Comparison of ENCODE assay signal across 17 cellular contexts in the genomic region with DNA sequence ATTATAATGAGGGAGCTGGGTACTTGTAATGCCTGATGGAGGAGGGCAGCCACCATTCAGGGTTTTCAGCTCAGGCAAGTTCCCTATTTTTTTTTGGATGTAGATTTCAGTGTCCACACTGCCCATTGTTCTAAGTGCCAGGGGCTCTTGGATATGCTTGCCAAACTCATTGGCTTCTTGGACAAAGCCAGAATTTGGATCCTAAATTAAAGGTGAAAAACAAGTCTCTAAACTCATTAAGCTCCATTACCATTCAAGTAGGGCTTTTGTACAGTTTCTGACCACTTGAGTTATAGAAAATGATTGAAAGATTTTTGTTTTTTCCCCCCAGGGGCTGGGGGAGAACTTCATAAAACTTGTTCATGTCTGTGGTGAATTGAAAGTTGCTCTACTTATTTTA.
"Had no signal": no experiment of that assay in that cellular context is flagged by ENCODE, and none has a peak within 500 bp of the region (broad histone marks: within the 10 kb centered on the region; RNA-seq: fewer than 3 reads in every experiment).

No MANE protein-coding gene starts in this region.

- H3K27ac ChIP-seq: cardiac muscle cell, left ventricle myocardium inferior, psoas muscle, right lobe of liver, testis, upper lobe of right lung had no signal

- H3K4me1 Mint-ChIP-seq: memory B cell, natural killer cell had no signal

- H3K4me1 ChIP-seq: left ventricle myocardium inferior, psoas muscle, right lobe of liver, testis had no signal

- DNase-seq: activated CD4-positive, alpha-beta T cell treated with anti-CD3 and anti-CD28 coated beads, Interleukin-2, amount 50 U/mL, for 1 hour; activated CD8-positive, alpha-beta memory T cell treated with anti-CD3 and anti-CD28 coated beads for 24 hours; activated naive CD4-positive, alpha-beta T cell; erythroblast; left ventricle myocardium inferior; natural killer cell; occipital lobe; psoas muscle; right lobe of liver; stimulated activated naive CD8-positive, alpha-beta T cell treated with anti-CD3 and anti-CD28 coated beads, Interleukin-15, amount 100 ng/mL, for 72 hours; SW 1271; testis; upper lobe of right lung had no signal

- H3K4me3 Mint-ChIP-seq: activated T-helper 1 cell treated with anti-CD3 and anti-CD28 coated beads, Interleukin-12 subunit alpha, Interleukin-12 subunit beta, Interleukin-2, Interleukin-4 antibody, amounts not matched to agents 30 ng/mL and 10 ng/mL and 1 ng/mL, durations not matched to agents 14 hours and 24 hours and 36 hours; memory B cell; natural killer cell; stimulated activated naive CD8-positive, alpha-beta T cell treated with anti-CD3 and anti-CD28 coated beads, Interleukin-15, amount 100 ng/mL, for 72 hours; T-helper 2 cell treated with Interferon-gamma antibody and Interleukin-4, amounts not matched to agents 5 μg/mL and 100 μg/mL, for 36 hours had no signal

- H3K9me3 ChIP-seq: left ventricle myocardium inferior, psoas muscle, right lobe of liver, testis, upper lobe of right lung had no signal

- H3K27ac Mint-ChIP-seq: activated T-helper 1 cell treated with anti-CD3 and anti-CD28 coated beads, Interleukin-12 subunit alpha, Interleukin-12 subunit beta, Interleukin-2, Interleukin-4 antibody, amounts not matched to agents 30 ng/mL and 10 ng/mL and 1 ng/mL, durations not matched to agents 14 hours and 24 hours and 36 hours; memory B cell; natural killer cell; T-helper 2 cell treated with Interferon-gamma antibody and Interleukin-4, amounts not matched to agents 5 μg/mL and 100 μg/mL, for 36 hours had no signal

- H3K4me3 ChIP-seq: cardiac muscle cell, left ventricle myocardium inferior, right lobe of liver, testis, upper lobe of right lung had no signal

- H3K36me3 ChIP-seq: cardiac muscle cell, left ventricle myocardium inferior, right lobe of liver, upper lobe of right lung had no signal

- H3K27me3 ChIP-seq: right lobe of liver, testis, upper lobe of right lung had no signal

- H3K36me3 Mint-ChIP-seq: memory B cell, natural killer cell had no signal

- H3K9me3 Mint-ChIP-seq: activated T-helper 1 cell treated with anti-CD3 and anti-CD28 coated beads, Interleukin-12 subunit alpha, Interleukin-12 subunit beta, Interleukin-2, Interleukin-4 antibody, amounts not matched to agents 30 ng/mL and 10 ng/mL and 1 ng/mL, durations not matched to agents 14 hours and 24 hours and 36 hours; memory B cell; natural killer cell; stimulated activated naive CD8-positive, alpha-beta T cell treated with anti-CD3 and anti-CD28 coated beads, Interleukin-15, amount 100 ng/mL, for 72 hours; T-helper 2 cell treated with Interferon-gamma antibody and Interleukin-4, amounts not matched to agents 5 μg/mL and 100 μg/mL, for 36 hours had no signal
